13 cellular contexts compared by ENCODE assay signal in genomic region chr1:30109853-30110252, GRCh38.
DNase-seq lines count a peak whose midpoint lies in the region; ATAC-seq, FAIRE-seq and TF ChIP-seq lines count a peak whose summit lies in the region.
"Had no signal": no experiment of that assay in that cellular context is flagged by ENCODE, and none has a peak within 500 bp of the region (broad histone marks: within the 10 kb centered on the region; RNA-seq: fewer than 3 reads in every experiment).

No MANE protein-coding gene starts in this region.

- FAIRE-seq in GM12891 (lab: Jason Lieb, UNC), result no peak

- ATAC-seq in HG02981 (IDR thresholded peaks at IDR 0.05; ENCODE audit: unreplicated experiment), result no peak
- ATAC-seq: CD8-positive, alpha-beta T cell had no signal

- no peak for TF ChIP-seq POLR2A in GM12891 (IDR thresholded peaks at IDR 0.05; ENCODE audit: low read depth, low read length)

- peak; percentile 34 for DNase-seq in AG20443 (ENCODE audit: low spot score)
- peak; percentile 25 for DNase-seq in LHCN-M2 (ENCODE audit: low read depth)
- DNase-seq in fibroblast of gingiva (ENCODE audit: low read depth), result peak; percentile 66
- DNase-seq in occipital lobe (lab: John Stamatoyannopoulos, UW), result peak; percentile 49
- DNase-seq in NCI-H526 (lab: John Stamatoyannopoulos, UW), result no peak
- DNase-seq in GM12891 (ENCODE audit: insufficient read length, low spot score), result no peak
- no peak for DNase-seq in dermis blood vessel endothelial cell
- DNase-seq: activated CD4-positive, alpha-beta T cell treated with anti-CD3 and anti-CD28 coated beads, Interleukin-2, amount 50 U/mL, for 48 hours; CD8-positive, alpha-beta T cell; NCI-H1930; SHP77 treated with DMSO at 0.1 percent for 48 hours; stimulated activated CD4-positive, alpha-beta T cell treated with anti-CD3 and anti-CD28 coated beads, Interleukin-4, amount 100 ng/mL, for 1 hour had no signal

TF ChIP-seq in GM12891, 5 proteins besides CTCF, POLR2A, EP300 and RAD21:
- no peak for TF ChIP-seq TAF1 (IDR thresholded peaks at IDR 0.05; ENCODE audit: low read depth, low read length)

Comparison
In these comparisons a context has a peak if more than half of its experiments do, and no peak if none do; other contexts are left out.
1. DNase-seq: peak in AG20443 (single experiment), LHCN-M2 (single experiment), fibroblast of gingiva (single experiment) and occipital lobe (single experiment); none in NCI-H526 (0 of 2), GM12891 (single experiment) and dermis blood vessel endothelial cell (single experiment).